8 cellular contexts compared by ENCODE assay signal in genomic region chr3:130480736-130481135, GRCh38. TPM values are rescaled to one million over a fixed set of nuclear protein-coding genes. Genes with fewer than 3 reads are reported as not detected.
DNase-seq lines count a peak whose midpoint lies in the region; ATAC-seq, FAIRE-seq and TF ChIP-seq lines count a peak whose summit lies in the region.

No MANE protein-coding gene starts in this region.

- H3K9me3 ChIP-seq in astrocyte (ENCODE audit: insufficient read depth, low read depth, low read length) (no peaks in the 10 kb centered on the region), keratinocyte (ENCODE audit: control insufficient read depth, low read depth, low read length) (no peaks in the 10 kb centered on the region), psoas muscle (no peaks in the 10 kb centered on the region)

- POLR2A ChIA-PET in HEK293T (lab: Yijun Ruan, JAX) = no interaction called here

- H3K79me2 ChIP-seq in astrocyte (ENCODE audit: insufficient read depth, low read length) = no peaks in the 10 kb centered on the region
- no peaks in the 10 kb centered on the region for H3K79me2 ChIP-seq in keratinocyte (ENCODE audit: control insufficient read depth, insufficient read depth, low read length)

- H3K27me3 Mint-ChIP-seq in astrocyte (ENCODE audit: low read depth, unreplicated experiment) = peaks cover 1% of the 10 kb centered on the region

- H3K4me1 ChIP-seq in astrocyte (ENCODE audit: insufficient read depth, low read length) (no peaks in the 10 kb centered on the region), keratinocyte (ENCODE audit: control insufficient read depth, extremely low read depth, insufficient read depth, low read length) (no peaks in the 10 kb centered on the region), psoas muscle (no peaks in the 10 kb centered on the region)

- no peaks in the 10 kb centered on the region for H3K9me1 ChIP-seq in keratinocyte (ENCODE audit: control insufficient read depth, extremely low read depth, insufficient read depth, low read length)

- no peak overlapping the region for H2AFZ ChIP-seq in astrocyte (ENCODE audit: low read depth, low read length)
- no peak overlapping the region for H2AFZ ChIP-seq in keratinocyte (ENCODE audit: control insufficient read depth, low read length)

- H3K27ac ChIP-seq in astrocyte (ENCODE audit: low read depth, low read length) (no peak overlapping the region), keratinocyte (ENCODE audit: control insufficient read depth, insufficient read depth, low read length) (no peak overlapping the region), psoas muscle (no peak overlapping the region)

- no peak overlapping the region for H3K4me3 Mint-ChIP-seq in astrocyte (ENCODE audit: unreplicated experiment)

- H3K4me1 Mint-ChIP-seq in astrocyte (ENCODE audit: low read depth, unreplicated experiment) = no peaks in the 10 kb centered on the region

- FAIRE-seq in astrocyte (lab: Jason Lieb, UNC) (no peak), keratinocyte (lab: Jason Lieb, UNC) (no peak)

- DNase-seq in AG08395 (ENCODE audit: low spot score) (peak; percentile 79), HEK293T (ENCODE audit: extremely low spot score) (peak; percentile 72), astrocyte (ENCODE audit: low read depth) (peak; percentile 32), keratinocyte (ENCODE audit: low read depth, low spot score) (no peak), cerebellar nuclear complex (lab: John Stamatoyannopoulos, UW) (no peak), psoas muscle (no peak)

- no peak for ATAC-seq in psoas muscle
- no peak for ATAC-seq in HG02973 (IDR thresholded peaks at IDR 0.05; ENCODE audit: unreplicated experiment)
- no peak for ATAC-seq in HG03139 (IDR thresholded peaks at IDR 0.05; ENCODE audit: unreplicated experiment)

- CTCF ChIA-PET in HEK293T (lab: Yijun Ruan, JAX) = interaction anchor here (0.6 to 0.7 kb wide), 3 partner anchors 16 to 205 kb away, joined by 3 to 11 read pairs (median 3); no protein-coding TSS in a partner anchor

- H3K4me2 ChIP-seq in astrocyte (ENCODE audit: low read length) (no peak overlapping the region), keratinocyte (ENCODE audit: control insufficient read depth, extremely low read depth, insufficient read depth, low read depth, low read length) (no peak overlapping the region)

- H3K4me3 ChIP-seq in astrocyte (ENCODE audit: insufficient read depth, low read depth, low read length) (no peak overlapping the region), keratinocyte (ENCODE audit: control insufficient read depth in 2 of 3, extremely low read depth in 1 of 3, insufficient read depth in 2 of 3, low read depth in 1 of 3, low read length in 3 of 3) (no peak overlapping the region), psoas muscle (no peak overlapping the region)

- H3K9me3 Mint-ChIP-seq in astrocyte (ENCODE audit: unreplicated experiment) = peaks cover 6% of the 10 kb centered on the region

- peak; percentile 10 for TF ChIP-seq CTCF in astrocyte (IDR thresholded peaks at IDR 0.05; ENCODE audit: insufficient read depth, low read depth, low read length)
- peak; percentile 19 to 63 (median 50) for TF ChIP-seq CTCF in keratinocyte (optimal IDR thresholded peaks at IDR 0.05 in 1 of 3, IDR thresholded peaks at IDR 0.05 in 1 of 3, conservative IDR thresholded peaks at IDR 0.05 in 1 of 3; ENCODE audit: extremely low read depth in 1 of 3, insufficient read depth in 2 of 3, low read length in 3 of 3)
- TF ChIP-seq CTCF in psoas muscle (IDR thresholded peaks at IDR 0.05) = no peak

- no peaks in the 10 kb centered on the region for H3K27me3 ChIP-seq in astrocyte (ENCODE audit: insufficient read depth, low read length)
- H3K27me3 ChIP-seq in keratinocyte (ENCODE audit: control insufficient read depth, extremely low read depth, insufficient read depth, low read length) = no peaks in the 10 kb centered on the region
- no peaks in the 10 kb centered on the region for H3K27me3 ChIP-seq in psoas muscle (ENCODE audit: insufficient read depth in 3 of 3, low read length in 2 of 3)

- H3K9ac ChIP-seq in astrocyte (ENCODE audit: low read length) (no peak overlapping the region), keratinocyte (ENCODE audit: control insufficient read depth, extremely low read depth, insufficient read depth, low read length) (no peak overlapping the region)

- intact Hi-C loops in psoas muscle (cut with DNase I) = no loop called here

- H3K27ac Mint-ChIP-seq in astrocyte (ENCODE audit: unreplicated experiment) = no peak overlapping the region

- H3K36me3 ChIP-seq in astrocyte (ENCODE audit: insufficient read depth, low read length) (no peaks in the 10 kb centered on the region), keratinocyte (ENCODE audit: control insufficient read depth in 2 of 2, extremely low read depth in 1 of 2, insufficient read depth in 2 of 2, low read length in 2 of 2) (no peaks in the 10 kb centered on the region), psoas muscle (ENCODE audit: insufficient read depth in 1 of 2, low read depth in 1 of 2) (no peaks in the 10 kb centered on the region)

- H4K20me1 ChIP-seq in astrocyte (ENCODE audit: insufficient read depth, low read length) (no peaks in the 10 kb centered on the region), keratinocyte (ENCODE audit: control insufficient read depth, extremely low read depth, insufficient read depth, low read length) (no peaks in the 10 kb centered on the region)

- H3K36me3 Mint-ChIP-seq in astrocyte (ENCODE audit: low read depth, unreplicated experiment) = no peaks in the 10 kb centered on the region

- WGBS in psoas muscle, 3 donors = 15 to 29% (median 16%) methylated on average over 4 of the region's 4 CpGs

- dilution Hi-C loops in keratinocyte (cut with MboI; ENCODE audit: extremely low pct_ligation_motif_present, low sequenced_read_pairs) = no loop called here

TF ChIP-seq in HEK293T, 16 proteins besides CTCF, POLR2A, EP300 and RAD21:
- no peak for TF ChIP-seq FOXA1 (IDR thresholded peaks at IDR 0.05)
- no peak for TF ChIP-seq L3MBTL2 (conservative IDR thresholded peaks at IDR 0.05)
- TF ChIP-seq SUZ12 (IDR thresholded peaks at IDR 0.05) = no peak

RNA-seq across cellular contexts. Expression of gene COL6A6, which starts 36.2 kb away (rescaled TPM):
- total RNA-seq in astrocyte = 0.09 and 0.12 TPM in 2 replicates
- polyA plus RNA-seq in keratinocyte = not detected in 3 replicates
- polyA plus RNA-seq in keratinocyte (2011; ENCODE audit: low read depth) = not detected
- polyA plus RNA-seq in keratinocyte (2011; cell fraction: cytosol; rRNA removed) = not detected in 2 replicates
- 0.05 TPM in 1 of 2 replicates, not detected in the other for polyA plus RNA-seq in keratinocyte (2011; cell fraction: nucleus; rRNA removed)
- polyA plus RNA-seq in keratinocyte (2012; ENCODE audit: low replicate concordance) = 0.01 TPM in 1 of 2 replicates, not detected in the other
- not detected in 3 replicates for polyA minus RNA-seq in keratinocyte
- not detected for polyA minus RNA-seq in keratinocyte (2011; cell fraction: cytosol; rRNA and poly(A)+ RNA removed)
- polyA minus RNA-seq in keratinocyte (2011; cell fraction: nucleus; rRNA and poly(A)+ RNA removed) = 0.08 TPM in 1 of 2 replicates, not detected in the other
- total RNA-seq in psoas muscle = under 1 TPM; 0.13 to 0.86 (median 0.30) TPM
- polyA plus RNA-seq in psoas muscle = under 1 TPM; 0.09 to 0.39 (median 0.13) TPM

Comparison
In these comparisons a context has a peak if more than half of its experiments do, and no peak if none do; other contexts are left out.
1. DNase-seq: peak in AG08395 (single experiment), HEK293T (single experiment) and astrocyte (single experiment); none in keratinocyte (single experiment), cerebellar nuclear complex (0 of 2) and psoas muscle (0 of 2).